In the genomic region with DNA sequence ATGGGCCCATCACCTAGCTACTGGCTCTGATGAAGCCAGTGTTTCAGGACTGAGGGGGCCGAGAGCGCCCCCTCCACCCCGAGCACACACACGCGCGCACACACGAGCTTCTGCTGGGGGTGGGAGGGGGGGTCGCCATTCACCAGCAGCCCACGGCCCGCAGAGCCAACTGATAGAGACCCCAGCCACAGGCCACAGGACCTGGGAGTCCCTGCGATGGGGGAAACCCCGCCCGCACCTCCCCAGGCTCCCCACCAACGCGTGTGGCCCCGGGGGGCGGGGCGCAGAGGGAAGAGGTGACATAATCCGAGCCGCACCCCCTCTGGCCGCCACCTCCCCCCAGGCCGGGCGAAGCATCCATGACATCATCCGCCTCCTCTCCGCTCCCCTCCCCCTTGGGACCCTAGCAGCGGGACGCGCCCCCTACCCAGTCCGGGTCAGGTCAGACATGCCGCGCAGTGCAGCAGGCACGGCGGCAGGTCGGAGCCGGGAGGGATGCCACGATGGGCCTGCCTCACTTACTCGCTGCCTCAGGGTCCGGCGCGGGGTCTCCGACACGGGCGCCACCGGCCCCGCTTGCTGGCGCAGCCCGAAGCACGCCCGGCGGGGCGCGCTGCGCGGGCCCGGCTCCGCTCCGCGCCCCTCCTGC, we compare ENCODE assay signal across 8 cellular contexts. TPM values are rescaled to one million over a fixed set of nuclear protein-coding genes. Genes with fewer than 3 reads are reported as not detected.
DNase-seq lines count a peak whose midpoint lies in the region; ATAC-seq lines count a peak whose summit lies in the region.

A gene (minus strand): TSS at position 617 of the 649 bp plus-strand sequence. CDS start 6,386 bp downstream, outside the sequence.

- intact Hi-C loops in sciatic nerve (cut with DNase I), result no loop called here

- H3K9me3 ChIP-seq in adipocyte (ENCODE audit: control insufficient read depth, low read length), result no peaks in the 10 kb centered on the region

- peaks cover 18% of the 10 kb centered on the region for H3K4me1 ChIP-seq in adipocyte (ENCODE audit: control insufficient read depth, insufficient read depth, low read length)

- H3K9ac ChIP-seq in adipocyte (ENCODE audit: low read length), result peak within 1 kb of the TSS; percentile 90

- no peaks in the 10 kb centered on the region for H3K36me3 ChIP-seq in adipocyte (ENCODE audit: control insufficient read depth, insufficient read depth, low read length, severe bottlenecking)

- peaks cover 6% of the 10 kb centered on the region for H3K27me3 ChIP-seq in adipocyte (replicated peaks; ENCODE audit: control insufficient read depth, insufficient read depth, low read length)

- ATAC-seq in GM21786 (IDR thresholded peaks at IDR 0.05; ENCODE audit: unreplicated experiment), result peak; percentile 49
- peak; percentile 86 for ATAC-seq in sciatic nerve

- peak within 1 kb of the TSS; percentile 96 for H3K4me3 ChIP-seq in adipocyte (ENCODE audit: low read length)

- peak; percentile 75 for DNase-seq in ELF-1 (ENCODE audit: low read depth, low spot score)
- DNase-seq in LHCN-M2 (ENCODE audit: low read depth), result peak; percentile 38
- DNase-seq in SW480 (ENCODE audit: low spot score), result peak; percentile 58
- DNase-seq in adipocyte (ENCODE audit: low read depth), result peak; percentile 66
- peak; percentile 81 for DNase-seq in hepatic stellate cell (ENCODE audit: low spot score)
- peak; percentile 89 for DNase-seq in sciatic nerve (ENCODE audit: low spot score)
- no peak for DNase-seq in kidney glomerular epithelial cell (lab: John Stamatoyannopoulos, UW)

RNA-seq across cellular contexts. Expression of the gene that starts here (rescaled TPM):
- total RNA-seq in LHCN-M2 (2014; rRNA removed) (5.5 and 6.7 TPM in 2 replicates), sciatic nerve (10.5 TPM)
- polyA plus RNA-seq in LHCN-M2 (2012), result 3.9 TPM
